Comparison of ENCODE assay signal across 8 cellular contexts in genomic region chr21:36384885-36385232, GRCh38. TPM values are rescaled to one million over a fixed set of nuclear protein-coding genes. Genes with fewer than 3 reads are reported as not detected.
DNase-seq lines count a peak whose midpoint lies in the region; ATAC-seq, FAIRE-seq and TF ChIP-seq lines count a peak whose summit lies in the region.

No MANE protein-coding gene starts in this region.

- no peak for TF ChIP-seq RAD21 in HCT116 (IDR thresholded peaks at IDR 0.05; ENCODE audit: low read depth)

- H3K27ac ChIP-seq in BLaER1 treated with 17β-estradiol and CSF1 and Interleukin-3, amounts not matched to agents 10 nM and 100 nM, result no peak overlapping the region; a peak in 2 of 22 replicates
- no peak overlapping the region for H3K27ac ChIP-seq in HCT116 (ENCODE audit: low read depth, low read length)
- H3K27ac ChIP-seq in muscle layer of colon (ENCODE audit: low read depth, low read length), result no peak overlapping the region

- peaks cover 0 to 19% (median 10%) of the 10 kb centered on the region in 10 experiments; a peak in 14 of 20 replicates for H3K4me1 ChIP-seq in BLaER1 treated with 17β-estradiol and CSF1 and Interleukin-3, amounts not matched to agents 10 nM and 100 nM
- H3K4me1 ChIP-seq in HCT116 (ENCODE audit: control insufficient read depth in 1 of 2, insufficient read depth in 2 of 2, low read length in 2 of 2) (peaks cover 20 to 25% of the 10 kb centered on the region in 2 experiments), muscle layer of colon (ENCODE audit: insufficient read depth, low read length) (peaks cover 6% of the 10 kb centered on the region)

- TF ChIP-seq CTCF in HCT116 (IDR thresholded peaks at IDR 0.05 in 2 of 3, conservative IDR thresholded peaks at IDR 0.05 in 1 of 3; ENCODE audit: borderline replicate concordance in 1 of 3, insufficient read depth in 1 of 3, low read depth in 2 of 3, low read length in 2 of 3), result no peak
- no peak for TF ChIP-seq CTCF in D721Med (IDR thresholded peaks at IDR 0.05; ENCODE audit: insufficient read depth, missing control alignments)

- no peaks in the 10 kb centered on the region for H3K27me3 ChIP-seq in BLaER1 treated with 17β-estradiol and CSF1 and Interleukin-3, amounts not matched to agents 10 nM and 100 nM
- H3K27me3 ChIP-seq in HCT116 (ENCODE audit: insufficient read depth, low read length) (no peaks in the 10 kb centered on the region), muscle layer of colon (ENCODE audit: control insufficient read depth in 1 of 2, insufficient read depth in 2 of 2, low read length in 2 of 2) (no peaks in the 10 kb centered on the region)

- POLR2A ChIA-PET in HCT116 (lab: Charles Lee), result no interaction called here

- no peaks in the 10 kb centered on the region for H3K9me3 Mint-ChIP-seq in activated T-helper 1 cell treated with anti-CD3 and anti-CD28 coated beads, Interleukin-12 subunit alpha, Interleukin-12 subunit beta, Interleukin-2, Interleukin-4 antibody, amounts not matched to agents 30 ng/mL and 10 ng/mL and 1 ng/mL, durations not matched to agents 14 hours and 24 hours and 36 hours

- peaks cover 0 to 3% (median 0%) of the 10 kb centered on the region in 11 experiments; a peak in 1 of 22 replicates for H3K9me3 ChIP-seq in BLaER1 treated with 17β-estradiol and CSF1 and Interleukin-3, amounts not matched to agents 10 nM and 100 nM (replicated peaks in 1 of 11)
- H3K9me3 ChIP-seq in HCT116 (ENCODE audit: control insufficient read depth in 1 of 2, insufficient read depth in 1 of 2, low read depth in 1 of 2, low read length in 2 of 2) (no peaks in the 10 kb centered on the region), muscle layer of colon (ENCODE audit: low read length) (no peaks in the 10 kb centered on the region)

- peaks cover 8% of the 10 kb centered on the region for H3K36me3 Mint-ChIP-seq in activated T-helper 1 cell treated with anti-CD3 and anti-CD28 coated beads, Interleukin-12 subunit alpha, Interleukin-12 subunit beta, Interleukin-2, Interleukin-4 antibody, amounts not matched to agents 30 ng/mL and 10 ng/mL and 1 ng/mL, durations not matched to agents 14 hours and 24 hours and 36 hours (ENCODE audit: low read depth)

- peak overlapping the region; percentile 39 for H3K4me3 Mint-ChIP-seq in activated T-helper 1 cell treated with anti-CD3 and anti-CD28 coated beads, Interleukin-12 subunit alpha, Interleukin-12 subunit beta, Interleukin-2, Interleukin-4 antibody, amounts not matched to agents 30 ng/mL and 10 ng/mL and 1 ng/mL, durations not matched to agents 14 hours and 24 hours and 36 hours

- no peaks in the 10 kb centered on the region for H3K27me3 Mint-ChIP-seq in activated T-helper 1 cell treated with anti-CD3 and anti-CD28 coated beads, Interleukin-12 subunit alpha, Interleukin-12 subunit beta, Interleukin-2, Interleukin-4 antibody, amounts not matched to agents 30 ng/mL and 10 ng/mL and 1 ng/mL, durations not matched to agents 14 hours and 24 hours and 36 hours (ENCODE audit: insufficient read depth)

- no peak for TF ChIP-seq POLR2A in HCT116 (IDR thresholded peaks at IDR 0.05; ENCODE audit: borderline replicate concordance, extremely low read depth, insufficient read depth, insufficient read length)

- ATAC-seq in HCT116, result peak; percentile 42
- ATAC-seq in GM19324 (IDR thresholded peaks at IDR 0.05; ENCODE audit: low FRiP score, unreplicated experiment), result no peak

- H3K79me2 ChIP-seq in HCT116 (ENCODE audit: insufficient read depth, low read length), result peaks cover 24% of the 10 kb centered on the region

- H2AFZ ChIP-seq in HCT116 (ENCODE audit: low read depth, low read length, poor library complexity, severe bottlenecking), result peak overlapping the region; percentile 65

- no peak for FAIRE-seq in D721Med (lab: Jason Lieb, UNC)

- peak overlapping the region in 1 of 11 experiments; percentile 92; a peak in 4 of 22 replicates for H3K9ac ChIP-seq in BLaER1 treated with 17β-estradiol and CSF1 and Interleukin-3, amounts not matched to agents 10 nM and 100 nM
- H3K9ac ChIP-seq in HCT116 (ENCODE audit: low read length) (0 out of 2 replicates have a peak overlapping the region, but pooled peaks have one; percentile 96), muscle layer of colon (ENCODE audit: low read length) (no peak overlapping the region)

- CTCF ChIA-PET in HCT116 (lab: Charles Lee), result no interaction called here

- H3K9me2 ChIP-seq in HCT116 (ENCODE audit: insufficient read depth), result no peaks in the 10 kb centered on the region

- H3K27ac Mint-ChIP-seq in activated T-helper 1 cell treated with anti-CD3 and anti-CD28 coated beads, Interleukin-12 subunit alpha, Interleukin-12 subunit beta, Interleukin-2, Interleukin-4 antibody, amounts not matched to agents 30 ng/mL and 10 ng/mL and 1 ng/mL, durations not matched to agents 14 hours and 24 hours and 36 hours, result no peak overlapping the region

- BruUV-seq in HCT116 (replicated peaks; lab: Mats Ljungman, UMichigan), result no TSS peak

- intact Hi-C loops in HCT116 (cut with micrococcal nuclease), result loop anchor here (5.0 kb wide), 1 partner anchor 228 kb away; the partner anchor contains the start of gene DOP1B
- intact Hi-C loops in activated T-helper 1 cell treated with anti-CD3 and anti-CD28 coated beads, Interleukin-12 subunit alpha, Interleukin-12 subunit beta, Interleukin-2, Interleukin-4 antibody, amounts not matched to agents 30 ng/mL and 10 ng/mL and 1 ng/mL, durations not matched to agents 14 hours and 24 hours and 36 hours (cut with micrococcal nuclease), result loop anchor here (1.0 to 10.0 kb wide), 6 partner anchors 65 to 1770 kb away; partner anchors contain the start of genes CBR3, DOP1B, MORC3 and RCAN1

- RAD21 ChIA-PET in HCT116 (lab: Charles Lee; ENCODE audit: low non-redundant PET in 1 of 2, low total read pairs in 2 of 2, uncharacterized antibody in 2 of 2, unreplicated experiment in 2 of 2), result no interaction called here

- peak overlapping the region in 8 of 11 experiments; percentile 16 to 95 (median 88); a peak in 11 of 22 replicates for H3K4me2 ChIP-seq in BLaER1 treated with 17β-estradiol and CSF1 and Interleukin-3, amounts not matched to agents 10 nM and 100 nM
- peak overlapping the region; percentile 83; the same call in 1 of the 2 replicates for H3K4me2 ChIP-seq in HCT116 (ENCODE audit: low read length)

- peak overlapping the region; percentile 67 to 90 (median 80) for H3K4me3 ChIP-seq in BLaER1 treated with 17β-estradiol and CSF1 and Interleukin-3, amounts not matched to agents 10 nM and 100 nM
- peak overlapping the region in 1 of 2 experiments; percentile 78; a peak in 1 of 4 replicates for H3K4me3 ChIP-seq in HCT116 (replicated peaks in 1 of 2; ENCODE audit: low read depth in 1 of 2, low read length in 2 of 2)
- peak overlapping the region; percentile 58 for H3K4me3 ChIP-seq in muscle layer of colon (ENCODE audit: low read depth in 1 of 2, low read length in 2 of 2)

- H3K4me1 Mint-ChIP-seq in activated T-helper 1 cell treated with anti-CD3 and anti-CD28 coated beads, Interleukin-12 subunit alpha, Interleukin-12 subunit beta, Interleukin-2, Interleukin-4 antibody, amounts not matched to agents 30 ng/mL and 10 ng/mL and 1 ng/mL, durations not matched to agents 14 hours and 24 hours and 36 hours (ENCODE audit: low read depth), result peaks cover 25% of the 10 kb centered on the region

- no peak for DNase-seq in HCT116 (ENCODE audit: low read depth, low spot score)
- no peak for DNase-seq in activated T-helper 1 cell treated with anti-CD3 and anti-CD28 coated beads, Interleukin-12 subunit alpha, Interleukin-12 subunit beta, Interleukin-2, Interleukin-4 antibody, amounts not matched to agents 30 ng/mL and 10 ng/mL and 1 ng/mL, durations not matched to agents 14 hours and 24 hours and 36 hours (ENCODE audit: low spot score)
- DNase-seq in D721Med (ENCODE audit: insufficient read length, low spot score), result no peak
- no peak for DNase-seq in Kasumi-1 (lab: John Stamatoyannopoulos, UW)
- no peak for DNase-seq in hippocampal formation (lab: John Stamatoyannopoulos, UW)

- peaks cover 0 to 35% (median 23%) of the 10 kb centered on the region in 11 experiments; a peak in 19 of 22 replicates for H3K36me3 ChIP-seq in BLaER1 treated with 17β-estradiol and CSF1 and Interleukin-3, amounts not matched to agents 10 nM and 100 nM
- H3K36me3 ChIP-seq in HCT116 (ENCODE audit: control insufficient read depth in 1 of 2, insufficient read depth in 2 of 2, low read length in 2 of 2) (peaks cover 0 to 5% of the 10 kb centered on the region in 2 experiments; a peak in 1 of 4 replicates), muscle layer of colon (ENCODE audit: insufficient read depth, low read length) (no peaks in the 10 kb centered on the region)

- H4K20me1 ChIP-seq in BLaER1 treated with 17β-estradiol and CSF1 and Interleukin-3, amounts not matched to agents 10 nM and 100 nM, result no peaks in the 10 kb centered on the region
- no peaks in the 10 kb centered on the region for H4K20me1 ChIP-seq in HCT116 (ENCODE audit: insufficient read depth)

TF ChIP-seq in HCT116, 20 proteins besides CTCF, POLR2A, EP300 and RAD21 (continues in another document):
- no peak for TF ChIP-seq ZNF274 (IDR thresholded peaks at IDR 0.05; ENCODE audit: low read depth, low read length)
- no peak for TF ChIP-seq EGR1 (IDR thresholded peaks at IDR 0.05; ENCODE audit: low read depth)
- no peak for TF ChIP-seq EZH2phosphoT487 (IDR thresholded peaks at IDR 0.05; ENCODE audit: borderline replicate concordance)
- no peak for TF ChIP-seq TCF7L2 (IDR thresholded peaks at IDR 0.05; ENCODE audit: borderline replicate concordance, extremely low read depth, insufficient read depth, insufficient read length)
- TF ChIP-seq ATF3 (IDR thresholded peaks at IDR 0.05), result no peak
- TF ChIP-seq SRF (IDR thresholded peaks at IDR 0.05; ENCODE audit: low read depth), result no peak
- no peak for TF ChIP-seq ELF1 (IDR thresholded peaks at IDR 0.05; ENCODE audit: borderline replicate concordance, low read depth)
- TF ChIP-seq YY1 (IDR thresholded peaks at IDR 0.05; ENCODE audit: extremely low read depth, insufficient replicate concordance, low read depth, low read length), result no peak
- no peak for TF ChIP-seq JUND (IDR thresholded peaks at IDR 0.05)
- TF ChIP-seq POLR2AphosphoS5 (IDR thresholded peaks at IDR 0.05; ENCODE audit: low read depth, low read length), result no peak

RNA-seq across cellular contexts. Expression of gene CHAF1B, which starts 0.3 kb away (rescaled TPM):
- 26.1 TPM for total RNA-seq in HCT116 (2021; ENCODE audit: unreplicated experiment)
- 5.8 and 10.2 TPM in 2 replicates for polyA plus RNA-seq in HCT116 (2012)
- total RNA-seq in activated T-helper 1 cell treated with anti-CD3 and anti-CD28 coated beads, Interleukin-12 subunit alpha, Interleukin-12 subunit beta, Interleukin-2, Interleukin-4 antibody, amounts not matched to agents 30 ng/mL and 10 ng/mL and 1 ng/mL, durations not matched to agents 14 hours and 24 hours and 36 hours, result 33.8 and 35.7 TPM in 2 replicates
